ENCODE assay signal across 1 cellular context in the genomic region with DNA sequence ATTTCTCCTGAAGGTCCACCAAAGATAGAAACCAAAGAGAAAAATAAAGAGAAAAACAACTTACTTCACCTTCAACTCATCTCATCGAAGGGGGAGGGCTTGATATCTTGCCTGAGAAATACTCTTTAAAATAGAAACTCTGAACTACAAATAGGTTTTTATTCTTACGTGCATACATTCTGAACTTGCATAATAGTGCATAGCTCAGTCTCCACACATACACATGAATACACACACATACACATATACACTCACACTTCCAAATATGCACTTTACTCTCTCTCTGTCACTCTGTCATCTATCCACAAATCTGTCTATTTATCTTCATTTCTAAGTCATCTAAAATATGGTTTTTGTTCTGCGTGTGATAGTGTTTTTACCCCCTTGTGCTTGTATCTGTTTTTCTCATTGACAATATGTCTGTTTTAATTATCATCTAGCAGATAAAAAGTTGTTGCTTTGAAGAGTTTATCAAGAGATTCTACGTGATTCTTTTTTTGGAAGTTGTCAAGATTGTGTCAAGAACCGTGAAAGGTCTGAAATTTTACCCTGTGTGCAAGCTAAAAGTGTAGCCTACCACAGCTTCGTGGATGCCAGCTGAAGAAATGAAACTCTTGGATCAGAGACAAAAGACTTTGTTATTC.
TF ChIP-seq lines count a peak whose summit lies in the region.

No MANE protein-coding gene starts in this region.

TF ChIP-seq in HepG2, 621 proteins besides CTCF, POLR2A, EP300 and RAD21 (continued from another document and continues in another):
- TF ChIP-seq NCOA2 (CRISPR knock-in tag; IDR thresholded peaks at IDR 0.05) (peak; percentile 12; the same call in 1 of the 2 replicates), CEBPB (IDR thresholded peaks at IDR 0.05; ENCODE audit: borderline replicate concordance, low read depth, low read length) (peak; percentile 81), KAT7 (CRISPR knock-in tag; IDR thresholded peaks at IDR 0.05; ENCODE audit: borderline replicate concordance) (peak; percentile 13; the same call in 1 of the 2 replicates), ARNT (IDR thresholded peaks at IDR 0.05) (no peak), SATB2 (CRISPR knock-in tag; IDR thresholded peaks at IDR 0.05) (no peak), CREB1 (IDR thresholded peaks at IDR 0.05) (peak; percentile 22; the same call in 1 of the 2 replicates), CREB1 (CRISPR knock-in tag; IDR thresholded peaks at IDR 0.05) (peak; percentile 46; the same call in 1 of the 2 replicates), NR1H2 (CRISPR knock-in tag; IDR thresholded peaks at IDR 0.05; ENCODE audit: borderline replicate concordance, low read depth) (no peak), TEAD3 (CRISPR knock-in tag; optimal IDR thresholded peaks at IDR 0.05; ENCODE audit: borderline replicate concordance) (no peak), TGIF2 (CRISPR knock-in tag; IDR thresholded peaks at IDR 0.05) (0 out of 2 replicates have a peak, but pooled peaks have one; percentile 70), FOSL2 (CRISPR knock-in tag; IDR thresholded peaks at IDR 0.05) (no peak), AGO1 (IDR thresholded peaks at IDR 0.05; ENCODE audit: low read depth, low read length, poor library complexity, severe bottlenecking) (no peak), ZNF34 (CRISPR knock-in tag; IDR thresholded peaks at IDR 0.05; ENCODE audit: borderline replicate concordance) (no peak), ZNF672 (CRISPR knock-in tag; IDR thresholded peaks at IDR 0.05) (no peak), THYN1 (CRISPR knock-in tag; IDR thresholded peaks at IDR 0.05; ENCODE audit: borderline replicate concordance, low read depth) (0 out of 2 replicates have a peak, but pooled peaks have one; percentile 61), CCAR2 (optimal IDR thresholded peaks at IDR 0.05; ENCODE audit: low read depth, low read length) (no peak), ZNF598 (CRISPR knock-in tag; IDR thresholded peaks at IDR 0.05; ENCODE audit: borderline replicate concordance) (no peak), RCOR2 (CRISPR knock-in tag; IDR thresholded peaks at IDR 0.05) (no peak), ZEB1 (IDR thresholded peaks at IDR 0.05; ENCODE audit: insufficient replicate concordance, low read depth) (no peak), ZNF407 (CRISPR knock-in tag; IDR thresholded peaks at IDR 0.05; ENCODE audit: not compliant biosample characterization) (no peak), ZNF687 (CRISPR knock-in tag; IDR thresholded peaks at IDR 0.05) (no peak), NBN (conservative IDR thresholded peaks at IDR 0.05) (no peak), SMYD3 (CRISPR knock-in tag; IDR thresholded peaks at IDR 0.05) (peak; percentile 43; the same call in 1 of the 2 replicates)
- TF ChIP-seq, protein P1, sequence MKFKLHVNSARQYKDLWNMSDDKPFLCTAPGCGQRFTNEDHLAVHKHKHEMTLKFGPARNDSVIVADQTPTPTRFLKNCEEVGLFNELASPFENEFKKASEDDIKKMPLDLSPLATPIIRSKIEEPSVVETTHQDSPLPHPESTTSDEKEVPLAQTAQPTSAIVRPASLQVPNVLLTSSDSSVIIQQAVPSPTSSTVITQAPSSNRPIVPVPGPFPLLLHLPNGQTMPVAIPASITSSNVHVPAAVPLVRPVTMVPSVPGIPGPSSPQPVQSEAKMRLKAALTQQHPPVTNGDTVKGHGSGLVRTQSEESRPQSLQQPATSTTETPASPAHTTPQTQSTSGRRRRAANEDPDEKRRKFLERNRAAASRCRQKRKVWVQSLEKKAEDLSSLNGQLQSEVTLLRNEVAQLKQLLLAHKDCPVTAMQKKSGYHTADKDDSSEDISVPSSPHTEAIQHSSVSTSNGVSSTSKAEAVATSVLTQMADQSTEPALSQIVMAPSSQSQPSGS (CRISPR knock-in tag; IDR thresholded peaks at IDR 0.05): no peak
- TF ChIP-seq, protein P2, sequence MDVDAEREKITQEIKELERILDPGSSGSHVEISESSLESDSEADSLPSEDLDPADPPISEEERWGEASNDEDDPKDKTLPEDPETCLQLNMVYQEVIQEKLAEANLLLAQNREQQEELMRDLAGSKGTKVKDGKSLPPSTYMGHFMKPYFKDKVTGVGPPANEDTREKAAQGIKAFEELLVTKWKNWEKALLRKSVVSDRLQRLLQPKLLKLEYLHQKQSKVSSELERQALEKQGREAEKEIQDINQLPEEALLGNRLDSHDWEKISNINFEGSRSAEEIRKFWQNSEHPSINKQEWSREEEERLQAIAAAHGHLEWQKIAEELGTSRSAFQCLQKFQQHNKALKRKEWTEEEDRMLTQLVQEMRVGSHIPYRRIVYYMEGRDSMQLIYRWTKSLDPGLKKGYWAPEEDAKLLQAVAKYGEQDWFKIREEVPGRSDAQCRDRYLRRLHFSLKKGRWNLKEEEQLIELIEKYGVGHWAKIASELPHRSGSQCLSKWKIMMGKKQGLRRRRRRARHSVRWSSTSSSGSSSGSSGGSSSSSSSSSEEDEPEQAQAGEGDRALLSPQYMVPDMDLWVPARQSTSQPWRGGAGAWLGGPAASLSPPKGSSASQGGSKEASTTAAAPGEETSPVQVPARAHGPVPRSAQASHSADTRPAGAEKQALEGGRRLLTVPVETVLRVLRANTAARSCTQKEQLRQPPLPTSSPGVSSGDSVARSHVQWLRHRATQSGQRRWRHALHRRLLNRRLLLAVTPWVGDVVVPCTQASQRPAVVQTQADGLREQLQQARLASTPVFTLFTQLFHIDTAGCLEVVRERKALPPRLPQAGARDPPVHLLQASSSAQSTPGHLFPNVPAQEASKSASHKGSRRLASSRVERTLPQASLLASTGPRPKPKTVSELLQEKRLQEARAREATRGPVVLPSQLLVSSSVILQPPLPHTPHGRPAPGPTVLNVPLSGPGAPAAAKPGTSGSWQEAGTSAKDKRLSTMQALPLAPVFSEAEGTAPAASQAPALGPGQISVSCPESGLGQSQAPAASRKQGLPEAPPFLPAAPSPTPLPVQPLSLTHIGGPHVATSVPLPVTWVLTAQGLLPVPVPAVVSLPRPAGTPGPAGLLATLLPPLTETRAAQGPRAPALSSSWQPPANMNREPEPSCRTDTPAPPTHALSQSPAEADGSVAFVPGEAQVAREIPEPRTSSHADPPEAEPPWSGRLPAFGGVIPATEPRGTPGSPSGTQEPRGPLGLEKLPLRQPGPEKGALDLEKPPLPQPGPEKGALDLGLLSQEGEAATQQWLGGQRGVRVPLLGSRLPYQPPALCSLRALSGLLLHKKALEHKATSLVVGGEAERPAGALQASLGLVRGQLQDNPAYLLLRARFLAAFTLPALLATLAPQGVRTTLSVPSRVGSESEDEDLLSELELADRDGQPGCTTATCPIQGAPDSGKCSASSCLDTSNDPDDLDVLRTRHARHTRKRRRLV (CRISPR knock-in tag; IDR thresholded peaks at IDR 0.05): no peak
- TF ChIP-seq, protein P3, sequence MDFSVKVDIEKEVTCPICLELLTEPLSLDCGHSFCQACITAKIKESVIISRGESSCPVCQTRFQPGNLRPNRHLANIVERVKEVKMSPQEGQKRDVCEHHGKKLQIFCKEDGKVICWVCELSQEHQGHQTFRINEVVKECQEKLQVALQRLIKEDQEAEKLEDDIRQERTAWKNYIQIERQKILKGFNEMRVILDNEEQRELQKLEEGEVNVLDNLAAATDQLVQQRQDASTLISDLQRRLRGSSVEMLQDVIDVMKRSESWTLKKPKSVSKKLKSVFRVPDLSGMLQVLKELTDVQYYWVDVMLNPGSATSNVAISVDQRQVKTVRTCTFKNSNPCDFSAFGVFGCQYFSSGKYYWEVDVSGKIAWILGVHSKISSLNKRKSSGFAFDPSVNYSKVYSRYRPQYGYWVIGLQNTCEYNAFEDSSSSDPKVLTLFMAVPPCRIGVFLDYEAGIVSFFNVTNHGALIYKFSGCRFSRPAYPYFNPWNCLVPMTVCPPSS (IDR thresholded peaks at IDR 0.05): no peak
- TF ChIP-seq, protein P4, sequence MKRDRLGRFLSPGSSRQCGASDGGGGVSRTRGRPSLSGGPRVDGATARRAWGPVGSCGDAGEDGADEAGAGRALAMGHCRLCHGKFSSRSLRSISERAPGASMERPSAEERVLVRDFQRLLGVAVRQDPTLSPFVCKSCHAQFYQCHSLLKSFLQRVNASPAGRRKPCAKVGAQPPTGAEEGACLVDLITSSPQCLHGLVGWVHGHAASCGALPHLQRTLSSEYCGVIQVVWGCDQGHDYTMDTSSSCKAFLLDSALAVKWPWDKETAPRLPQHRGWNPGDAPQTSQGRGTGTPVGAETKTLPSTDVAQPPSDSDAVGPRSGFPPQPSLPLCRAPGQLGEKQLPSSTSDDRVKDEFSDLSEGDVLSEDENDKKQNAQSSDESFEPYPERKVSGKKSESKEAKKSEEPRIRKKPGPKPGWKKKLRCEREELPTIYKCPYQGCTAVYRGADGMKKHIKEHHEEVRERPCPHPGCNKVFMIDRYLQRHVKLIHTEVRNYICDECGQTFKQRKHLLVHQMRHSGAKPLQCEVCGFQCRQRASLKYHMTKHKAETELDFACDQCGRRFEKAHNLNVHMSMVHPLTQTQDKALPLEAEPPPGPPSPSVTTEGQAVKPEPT (CRISPR knock-in tag; IDR thresholded peaks at IDR 0.05; ENCODE audit: low read depth): no peak
- TF ChIP-seq, protein P5, sequence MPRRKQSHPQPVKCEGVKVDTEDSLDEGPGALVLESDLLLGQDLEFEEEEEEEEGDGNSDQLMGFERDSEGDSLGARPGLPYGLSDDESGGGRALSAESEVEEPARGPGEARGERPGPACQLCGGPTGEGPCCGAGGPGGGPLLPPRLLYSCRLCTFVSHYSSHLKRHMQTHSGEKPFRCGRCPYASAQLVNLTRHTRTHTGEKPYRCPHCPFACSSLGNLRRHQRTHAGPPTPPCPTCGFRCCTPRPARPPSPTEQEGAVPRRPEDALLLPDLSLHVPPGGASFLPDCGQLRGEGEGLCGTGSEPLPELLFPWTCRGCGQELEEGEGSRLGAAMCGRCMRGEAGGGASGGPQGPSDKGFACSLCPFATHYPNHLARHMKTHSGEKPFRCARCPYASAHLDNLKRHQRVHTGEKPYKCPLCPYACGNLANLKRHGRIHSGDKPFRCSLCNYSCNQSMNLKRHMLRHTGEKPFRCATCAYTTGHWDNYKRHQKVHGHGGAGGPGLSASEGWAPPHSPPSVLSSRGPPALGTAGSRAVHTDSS (CRISPR knock-in tag; conservative IDR thresholded peaks at IDR 0.05): no peak
